ENCODE assay signal across 8 cellular contexts in the genomic region with DNA sequence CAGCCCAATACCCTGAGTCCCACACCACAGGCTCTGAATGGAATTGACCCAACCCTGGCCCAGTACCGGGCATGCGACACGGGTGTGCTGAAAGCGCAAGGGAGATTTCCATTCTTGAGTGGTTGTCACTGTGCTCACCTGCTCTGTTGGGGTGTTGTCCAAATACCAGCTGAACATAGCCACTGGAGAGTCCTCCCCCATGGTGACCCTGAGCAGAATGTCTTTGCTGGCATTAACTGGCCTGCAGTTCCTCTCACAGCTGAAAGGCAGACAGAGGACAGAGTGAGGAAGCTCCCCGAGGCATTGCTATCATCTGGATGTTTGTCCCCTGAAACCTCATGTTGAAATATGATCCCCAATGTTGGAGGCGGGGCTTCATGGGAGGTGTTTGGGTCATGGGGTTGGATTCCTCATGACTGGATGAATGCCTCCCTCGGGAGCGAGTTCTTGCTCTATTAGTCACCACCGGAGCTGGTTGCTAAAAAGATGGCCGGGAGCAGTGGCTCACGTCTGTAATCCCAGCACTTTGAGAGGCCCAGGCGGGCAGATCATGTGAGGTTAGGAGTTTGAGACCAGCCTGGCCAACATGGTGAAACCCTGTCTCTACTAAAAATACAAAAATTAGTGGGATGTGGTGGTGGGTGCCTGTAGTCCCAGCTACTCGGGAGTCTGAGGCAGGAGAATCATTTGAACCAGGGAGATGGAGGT. TPM values are rescaled to one million over a fixed set of nuclear protein-coding genes. Genes with fewer than 3 reads are reported as not detected.
DNase-seq lines count a peak whose midpoint lies in the region; ATAC-seq, FAIRE-seq and TF ChIP-seq lines count a peak whose summit lies in the region.

No MANE protein-coding gene starts in this region.

- H3K4me3 ChIP-seq in endothelial cell of umbilical vein (replicated peaks in 1 of 3; ENCODE audit: insufficient read depth in 1 of 3, low read depth in 1 of 3, low read length in 3 of 3) (no peak overlapping the region), mesendoderm (ENCODE audit: low read length) (no peak overlapping the region)

- H3K79me1 ChIP-seq in mesendoderm (ENCODE audit: low read length): no peaks in the 10 kb centered on the region

- no peak overlapping the region for H3K4me3 Mint-ChIP-seq in stimulated activated memory B cell treated with anti-CD40 and anti-IgM and Interleukin-4, amounts not matched to agents 10 μg/mL and 1 μg/mL and 100 μg/mL, for 72 hours
- no peak overlapping the region for H3K4me3 Mint-ChIP-seq in activated CD4-positive, alpha-beta memory T cell treated with anti-CD3 and anti-CD28 coated beads for 36 hours

- peak overlapping the region; percentile 69 for H3K56ac ChIP-seq in mesendoderm (ENCODE audit: low read length)

- H3K27ac ChIP-seq in endothelial cell of umbilical vein (ENCODE audit: insufficient read depth, low read depth, low read length) (peak overlapping the region; percentile 18), mesendoderm (ENCODE audit: low read depth, low read length) (peak overlapping the region; percentile 27)

- no peak overlapping the region for H2BK15ac ChIP-seq in mesendoderm (replicated peaks; ENCODE audit: low read depth)

- no peaks in the 10 kb centered on the region for H3K9me3 ChIP-seq in endothelial cell of umbilical vein (replicated peaks; ENCODE audit: control insufficient read depth, insufficient read depth, low read length)

- no peak overlapping the region for H3K4ac ChIP-seq in mesendoderm (ENCODE audit: low read depth, low read length)

- H3K9me3 Mint-ChIP-seq in stimulated activated memory B cell treated with anti-CD40 and anti-IgM and Interleukin-4, amounts not matched to agents 10 μg/mL and 1 μg/mL and 100 μg/mL, for 72 hours: no peaks in the 10 kb centered on the region
- H3K9me3 Mint-ChIP-seq in activated CD4-positive, alpha-beta memory T cell treated with anti-CD3 and anti-CD28 coated beads for 36 hours: no peaks in the 10 kb centered on the region

- no peak overlapping the region for H3K27ac Mint-ChIP-seq in stimulated activated memory B cell treated with anti-CD40 and anti-IgM and Interleukin-4, amounts not matched to agents 10 μg/mL and 1 μg/mL and 100 μg/mL, for 72 hours
- no peak overlapping the region for H3K27ac Mint-ChIP-seq in activated CD4-positive, alpha-beta memory T cell treated with anti-CD3 and anti-CD28 coated beads for 36 hours

- no peak overlapping the region for H2BK5ac ChIP-seq in mesendoderm (ENCODE audit: low read length)

- DNase-seq in EH (ENCODE audit: low read depth) (peak; percentile 99), NCI-H226 (peak; percentile 94), endothelial cell of umbilical vein (ENCODE audit: low read depth, low spot score) (peak; percentile 77), mesendoderm (peak; percentile 99), T-helper 9 cell (no peak)
- no peak for DNase-seq in activated CD4-positive, alpha-beta memory T cell treated with anti-CD3 and anti-CD28 coated beads for 36 hours

- H3K36me3 Mint-ChIP-seq in stimulated activated memory B cell treated with anti-CD40 and anti-IgM and Interleukin-4, amounts not matched to agents 10 μg/mL and 1 μg/mL and 100 μg/mL, for 72 hours: no peaks in the 10 kb centered on the region
- H3K36me3 Mint-ChIP-seq in activated CD4-positive, alpha-beta memory T cell treated with anti-CD3 and anti-CD28 coated beads for 36 hours: no peaks in the 10 kb centered on the region

- no peak overlapping the region for H4K8ac ChIP-seq in mesendoderm (ENCODE audit: low read depth, low read length)

- H3K9ac ChIP-seq in endothelial cell of umbilical vein (replicated peaks; ENCODE audit: extremely low read depth, insufficient read depth, low read length) (no peak overlapping the region), mesendoderm (ENCODE audit: low read length) (no peak overlapping the region)

- no CpG with 5 or more reads among the region's 13 CpGs for WGBS in mesendoderm (ENCODE audit: extremely low coverage, insufficient coverage, low lambda C conversion rate)

- no peak overlapping the region for H2BK120ac ChIP-seq in mesendoderm (ENCODE audit: low read depth, low read length)

- H3K4me2 ChIP-seq in endothelial cell of umbilical vein (ENCODE audit: insufficient read depth, low read length): no peak overlapping the region
- no peak overlapping the region for H3K4me2 ChIP-seq in mesendoderm (ENCODE audit: low read length)

- intact Hi-C loops in endothelial cell of umbilical vein (cut with micrococcal nuclease): loop anchor here (1.0 kb wide), 1 partner anchor 85 kb away; the partner anchor contains the start of gene GCSH
- intact Hi-C loops in activated CD4-positive, alpha-beta memory T cell treated with anti-CD3 and anti-CD28 coated beads for 36 hours (cut with micrococcal nuclease): no loop called here

- TF ChIP-seq CTCF in endothelial cell of umbilical vein (IDR thresholded peaks at IDR 0.05; ENCODE audit: extremely low read depth in 1 of 2, insufficient read depth in 1 of 2, low read depth in 1 of 2, low read length in 2 of 2): no peak

- no peaks in the 10 kb centered on the region for H3K9me1 ChIP-seq in endothelial cell of umbilical vein (replicated peaks; ENCODE audit: control insufficient read depth, extremely low read depth, insufficient read depth, low read length)

- H3K4me1 ChIP-seq in endothelial cell of umbilical vein (ENCODE audit: control insufficient read depth, extremely low read depth, insufficient read depth, low read length) (no peaks in the 10 kb centered on the region), mesendoderm (ENCODE audit: control insufficient read depth, low read depth, low read length) (peaks cover 4% of the 10 kb centered on the region)

- H3K27me3 Mint-ChIP-seq in stimulated activated memory B cell treated with anti-CD40 and anti-IgM and Interleukin-4, amounts not matched to agents 10 μg/mL and 1 μg/mL and 100 μg/mL, for 72 hours: peaks cover 11% of the 10 kb centered on the region
- peaks cover 11% of the 10 kb centered on the region for H3K27me3 Mint-ChIP-seq in activated CD4-positive, alpha-beta memory T cell treated with anti-CD3 and anti-CD28 coated beads for 36 hours

- no peaks in the 10 kb centered on the region for H4K20me1 ChIP-seq in endothelial cell of umbilical vein (replicated peaks; ENCODE audit: control insufficient read depth, extremely low read depth, insufficient read depth, low read length)

- no peaks in the 10 kb centered on the region for H3K4me1 Mint-ChIP-seq in stimulated activated memory B cell treated with anti-CD40 and anti-IgM and Interleukin-4, amounts not matched to agents 10 μg/mL and 1 μg/mL and 100 μg/mL, for 72 hours
- no peaks in the 10 kb centered on the region for H3K4me1 Mint-ChIP-seq in activated CD4-positive, alpha-beta memory T cell treated with anti-CD3 and anti-CD28 coated beads for 36 hours (ENCODE audit: low read depth)

- no peak overlapping the region for H2AK5ac ChIP-seq in mesendoderm (ENCODE audit: low read length)

- H3K36me3 ChIP-seq in endothelial cell of umbilical vein (ENCODE audit: control insufficient read depth in 2 of 2, extremely low read depth in 1 of 2, insufficient read depth in 2 of 2, low read length in 2 of 2) (no peaks in the 10 kb centered on the region), mesendoderm (ENCODE audit: control insufficient read depth, insufficient read depth, low read length) (no peaks in the 10 kb centered on the region)

- dilution Hi-C loops in endothelial cell of umbilical vein (cut with MboI; ENCODE audit: extremely low pct_ligation_motif_present, low sequenced_read_pairs): no loop called here

- TSS peak; percentile 45 for BruUV-seq in endothelial cell of umbilical vein (replicated peaks; lab: Mats Ljungman, UMichigan)

- no peak overlapping the region for H2AFZ ChIP-seq in endothelial cell of umbilical vein (ENCODE audit: low read depth, low read length)

- TF ChIP-seq POLR2A in endothelial cell of umbilical vein (IDR thresholded peaks at IDR 0.05; ENCODE audit: low read depth, low read length): no peak

- FAIRE-seq in endothelial cell of umbilical vein (lab: Jason Lieb, UNC): peak; percentile 94

- CTCF ChIA-PET in endothelial cell of umbilical vein (lab: Charles Lee): interaction anchor here (0.6 to 1.0 kb wide), 4 partner anchors 24 to 80 kb away, joined by 3 to 6 read pairs (median 4); no protein-coding TSS in a partner anchor
- CTCF ChIA-PET in activated CD4-positive, alpha-beta memory T cell treated with anti-CD3 and anti-CD28 coated beads for 36 hours (lab: Charles Lee): no interaction called here

- H3K79me2 ChIP-seq in endothelial cell of umbilical vein (ENCODE audit: control insufficient read depth, insufficient read depth, low read length): no peaks in the 10 kb centered on the region
- H3K79me2 ChIP-seq in mesendoderm (ENCODE audit: control insufficient read depth, insufficient read depth, low read length): no peaks in the 10 kb centered on the region

- no peak overlapping the region for H3K18ac ChIP-seq in mesendoderm (ENCODE audit: low read length)

- ATAC-seq in GM18909 (IDR thresholded peaks at IDR 0.05; ENCODE audit: poor library complexity, unreplicated experiment): no peak
- no peak for ATAC-seq in stimulated activated memory B cell treated with anti-CD40 and anti-IgM and Interleukin-4, amounts not matched to agents 10 μg/mL and 1 μg/mL and 100 μg/mL, for 72 hours

- POLR2A ChIA-PET in endothelial cell of umbilical vein (lab: Charles Lee): no interaction called here
- POLR2A ChIA-PET in activated CD4-positive, alpha-beta memory T cell treated with anti-CD3 and anti-CD28 coated beads for 36 hours (lab: Charles Lee): no interaction called here

- no peak overlapping the region for H4K5ac ChIP-seq in mesendoderm (ENCODE audit: low read length)

- H3K27me3 ChIP-seq in endothelial cell of umbilical vein (ENCODE audit: control insufficient read depth in 2 of 2, insufficient read depth in 2 of 2, low read length in 2 of 2) (no peaks in the 10 kb centered on the region), mesendoderm (ENCODE audit: insufficient read depth, low read length, poor library complexity) (no peaks in the 10 kb centered on the region)

- H3K23ac ChIP-seq in mesendoderm (ENCODE audit: low read length): no peak overlapping the region

TF ChIP-seq in endothelial cell of umbilical vein, 7 proteins besides CTCF, POLR2A, EP300 and RAD21 (continues in another document):
- TF ChIP-seq FOS (IDR thresholded peaks at IDR 0.05; ENCODE audit: borderline replicate concordance, insufficient read depth, low read length) (peak; percentile 55), JUN (IDR thresholded peaks at IDR 0.05; ENCODE audit: borderline replicate concordance, insufficient read depth, insufficient read length, low read depth) (peak; percentile 55)

RNA-seq across cellular contexts. Expression of gene BCO1, which starts 57.3 kb away (rescaled TPM):
- not detected in 2 replicates for total RNA-seq in endothelial cell of umbilical vein
- not detected in 2 replicates for polyA plus RNA-seq in endothelial cell of umbilical vein
- polyA plus RNA-seq in endothelial cell of umbilical vein (2011; cell fraction: cytosol; rRNA removed): 0.03 and 0.04 TPM in 2 replicates
- not detected in 2 replicates for polyA plus RNA-seq in endothelial cell of umbilical vein (2011; cell fraction: nucleus; rRNA removed)
- not detected in 2 replicates for polyA plus RNA-seq in endothelial cell of umbilical vein (2012)
- polyA minus RNA-seq in endothelial cell of umbilical vein: not detected in 2 replicates
- not detected for polyA minus RNA-seq in endothelial cell of umbilical vein (2011; cell fraction: cytosol; rRNA and poly(A)+ RNA removed)
- polyA minus RNA-seq in endothelial cell of umbilical vein (2011; cell fraction: nucleus; rRNA and poly(A)+ RNA removed): not detected in 2 replicates
- polyA plus RNA-seq in mesendoderm (2013, experiment 1 of 2): 0.01 TPM
- polyA plus RNA-seq in mesendoderm (2013, experiment 2 of 2): not detected
- total RNA-seq in activated CD4-positive, alpha-beta memory T cell treated with anti-CD3 and anti-CD28 coated beads for 36 hours: not detected

Comparison
In these comparisons a context has a peak if more than half of its experiments do, and no peak if none do; other contexts are left out.
1. DNase-seq: peak in EH (single experiment), NCI-H226 (single experiment), endothelial cell of umbilical vein (single experiment) and mesendoderm (single experiment); none in T-helper 9 cell (single experiment) and activated CD4-positive, alpha-beta memory T cell treated with anti-CD3 and anti-CD28 coated beads for 36 hours (single experiment).